In genomic region chr15:101053261-101053660, GRCh38 we compare ENCODE assay signal across 33 cellular contexts.
DNase-seq lines count a peak whose midpoint lies in the region; ATAC-seq and TF ChIP-seq lines count a peak whose summit lies in the region.
"Had no signal": no experiment of that assay in that cellular context is flagged by ENCODE, and none has a peak within 500 bp of the region (broad histone marks: within the 10 kb centered on the region; RNA-seq: fewer than 3 reads in every experiment).

No MANE protein-coding gene starts in this region.

- peaks cover 3% of the 10 kb centered on the region for H3K36me3 Mint-ChIP-seq in endodermal cell (ENCODE audit: low read depth)
- H3K36me3 Mint-ChIP-seq: activated naive CD4-positive, alpha-beta T cell treated with anti-CD3 and anti-CD28 coated beads, Interleukin-2, amount 50 U/mL, for 72 hours; CD4-positive, alpha-beta memory T cell; immature natural killer cell; natural killer cell had no signal

- H3K27ac ChIP-seq in endodermal cell (ENCODE audit: low read depth, low read length) (no peak overlapping the region), testis (no peak overlapping the region), esophagus squamous epithelium (no peak overlapping the region)
- H3K27ac ChIP-seq: gastrocnemius medialis, left lung, ovary, thyroid gland, WERI-Rb-1 had no signal

- H3K9me3 ChIP-seq in endodermal cell (ENCODE audit: control insufficient read depth, low read length) (no peaks in the 10 kb centered on the region), testis (no peaks in the 10 kb centered on the region), esophagus squamous epithelium (no peaks in the 10 kb centered on the region)
- H3K9me3 ChIP-seq: gastrocnemius medialis, left lung, ovary, thyroid gland had no signal

- no peaks in the 10 kb centered on the region for H3K36me3 ChIP-seq in endodermal cell (ENCODE audit: control insufficient read depth, insufficient read depth, low read length)
- H3K36me3 ChIP-seq in testis (ENCODE audit: low read depth, missing control alignments): no peaks in the 10 kb centered on the region
- H3K36me3 ChIP-seq in esophagus squamous epithelium: peaks cover 7 to 97% (median 15%) of the 10 kb centered on the region in 3 donors
- H3K36me3 ChIP-seq: gastrocnemius medialis, ovary, WERI-Rb-1 had no signal

- intact Hi-C loops in testis (cut with DNase I; ENCODE audit: low total_unique reads) (no loop called here), esophagus squamous epithelium (cut with DNase I) (no loop called here)

- peaks cover 4% of the 10 kb centered on the region for H3K4me1 Mint-ChIP-seq in endodermal cell
- H3K4me1 Mint-ChIP-seq: activated CD4-positive, alpha-beta T cell treated with anti-CD3 and anti-CD28 coated beads, Interleukin-2, amount 10 ng/mL, durations not matched to agents 24 days and 14 days; CD4-positive, alpha-beta memory T cell; immature natural killer cell; natural killer cell; stimulated activated naive B cell treated with anti-CD40 and anti-IgM and Interleukin-4, amounts not matched to agents 10 μg/mL and 1 μg/mL and 100 μg/mL, for 72 hours had no signal

- no peak for TF ChIP-seq POLR2A in testis (IDR thresholded peaks at IDR 0.05)
- TF ChIP-seq POLR2A in esophagus squamous epithelium (IDR thresholded peaks at IDR 0.05): no peak

- H3K4me1 ChIP-seq in endodermal cell (ENCODE audit: control insufficient read depth, insufficient read depth, low read length): no peaks in the 10 kb centered on the region
- H3K4me1 ChIP-seq in testis: peaks cover 6% of the 10 kb centered on the region
- no peaks in the 10 kb centered on the region for H3K4me1 ChIP-seq in esophagus squamous epithelium
- H3K4me1 ChIP-seq: gastrocnemius medialis, thyroid gland had no signal

- H3K27ac Mint-ChIP-seq in endodermal cell: no peak overlapping the region
- H3K27ac Mint-ChIP-seq: activated CD4-positive, alpha-beta T cell treated with anti-CD3 and anti-CD28 coated beads, Interleukin-2, amount 10 ng/mL, durations not matched to agents 24 days and 14 days; activated T-helper 2 cell treated with anti-CD3 and anti-CD28 coated beads, Interferon-gamma antibody, Interleukin-2, Interleukin-4, amounts not matched to agents 10 μg/mL and 5 μg/mL and 100 μg/mL, durations not matched to agents 14 hours and 24 hours and 36 hours; CD4-positive, alpha-beta memory T cell; dendritic cell treated with granulocyte-macrophage colony-stimulating factor and Interleukin-4, amounts not matched to agents 40 ng/mL and 50 ng/mL, for 4 days; GM23338; immature natural killer cell; natural killer cell; stimulated activated naive B cell treated with anti-CD40 and anti-IgM and Interleukin-4, amounts not matched to agents 10 μg/mL and 1 μg/mL and 100 μg/mL, for 72 hours had no signal

- H3K9me3 Mint-ChIP-seq in endodermal cell: no peaks in the 10 kb centered on the region
- H3K9me3 Mint-ChIP-seq: activated CD4-positive, alpha-beta T cell treated with anti-CD3 and anti-CD28 coated beads, Interleukin-2, amount 10 ng/mL, durations not matched to agents 24 days and 14 days; activated naive CD4-positive, alpha-beta T cell treated with anti-CD3 and anti-CD28 coated beads, Interleukin-2, amount 50 U/mL, for 72 hours; activated T-helper 2 cell treated with anti-CD3 and anti-CD28 coated beads, Interferon-gamma antibody, Interleukin-2, Interleukin-4, amounts not matched to agents 10 μg/mL and 5 μg/mL and 100 μg/mL, durations not matched to agents 14 hours and 24 hours and 36 hours; CD4-positive, alpha-beta memory T cell; dendritic cell treated with granulocyte-macrophage colony-stimulating factor and Interleukin-4, amounts not matched to agents 40 ng/mL and 50 ng/mL, for 4 days; IgD-negative memory B cell; immature natural killer cell; natural killer cell; stimulated activated naive B cell treated with anti-CD40 and anti-IgM and Interleukin-4, amounts not matched to agents 10 μg/mL and 1 μg/mL and 100 μg/mL, for 72 hours had no signal

- H3K27me3 Mint-ChIP-seq in endodermal cell (ENCODE audit: insufficient read depth): no peaks in the 10 kb centered on the region
- H3K27me3 Mint-ChIP-seq: activated CD4-positive, alpha-beta T cell treated with anti-CD3 and anti-CD28 coated beads, Interleukin-2, amount 10 ng/mL, durations not matched to agents 24 days and 14 days; dendritic cell treated with granulocyte-macrophage colony-stimulating factor and Interleukin-4, amounts not matched to agents 40 ng/mL and 50 ng/mL, for 4 days; IgD-negative memory B cell; stimulated activated naive B cell treated with anti-CD40 and anti-IgM and Interleukin-4, amounts not matched to agents 10 μg/mL and 1 μg/mL and 100 μg/mL, for 72 hours had no signal

- no peak overlapping the region for H3K4me3 Mint-ChIP-seq in endodermal cell
- H3K4me3 Mint-ChIP-seq: activated CD4-positive, alpha-beta T cell treated with anti-CD3 and anti-CD28 coated beads, Interleukin-2, amount 10 ng/mL, durations not matched to agents 24 days and 14 days; CD4-positive, alpha-beta memory T cell; dendritic cell treated with granulocyte-macrophage colony-stimulating factor and Interleukin-4, amounts not matched to agents 40 ng/mL and 50 ng/mL, for 4 days; GM23338; IgD-negative memory B cell; immature natural killer cell; natural killer cell; stimulated activated naive B cell treated with anti-CD40 and anti-IgM and Interleukin-4, amounts not matched to agents 10 μg/mL and 1 μg/mL and 100 μg/mL, for 72 hours had no signal

- ATAC-seq in HG02970 (IDR thresholded peaks at IDR 0.05; ENCODE audit: low FRiP score, unreplicated experiment): no peak
- ATAC-seq: activated naive CD4-positive, alpha-beta T cell treated with anti-CD3 and anti-CD28 coated beads, Interleukin-2, amount 50 U/mL, for 72 hours; gastrocnemius medialis; GM23338; left lung; natural killer cell; stimulated activated naive B cell treated with anti-CD40 and anti-IgM and Interleukin-4, amounts not matched to agents 10 μg/mL and 1 μg/mL and 100 μg/mL, for 72 hours had no signal

- H3K27me3 ChIP-seq in endodermal cell (ENCODE audit: control insufficient read depth, insufficient read depth, low read length, poor library complexity, severe bottlenecking) (no peaks in the 10 kb centered on the region), testis (no peaks in the 10 kb centered on the region), esophagus squamous epithelium (no peaks in the 10 kb centered on the region)
- H3K27me3 ChIP-seq: gastrocnemius medialis, left lung, ovary, thyroid gland had no signal

- TF ChIP-seq CTCF in endodermal cell (conservative IDR thresholded peaks at IDR 0.05): no peak
- no peak for TF ChIP-seq CTCF in testis (IDR thresholded peaks at IDR 0.05)
- no peak for TF ChIP-seq CTCF in esophagus squamous epithelium (IDR thresholded peaks at IDR 0.05)

- peak; percentile 24 for DNase-seq in activated CD8-positive, alpha-beta memory T cell treated with anti-CD3 and anti-CD28 coated beads for 24 hours
- DNase-seq in activated CD8-positive, alpha-beta memory T cell treated with anti-CD3 and anti-CD28 coated beads, Interleukin-2, amount 50 U/mL, for 4 hours: no peak
- DNase-seq in endodermal cell (peak; percentile 36), mucosa of gallbladder (ENCODE audit: low spot score) (peak; percentile 8), testis (peak; percentile 13), glomerular visceral epithelial cell (ENCODE audit: extremely low spot score) (no peak), esophagus squamous epithelium (lab: John Stamatoyannopoulos, UW) (no peak)
- DNase-seq: activated CD4-positive, alpha-beta T cell treated with anti-CD3 and anti-CD28 coated beads, Interleukin-2, amount 10 ng/mL, durations not matched to agents 24 days and 14 days; aorta; CD4-positive, alpha-beta memory T cell; DMS 273 treated with DMSO at 0.1 percent for 48 hours; gastrocnemius medialis; hippocampal formation; immature natural killer cell; natural killer cell; NCI-H1105; NCI-H1930; NCI-H526; SHP77 treated with DMSO at 0.1 percent for 48 hours; stimulated activated CD4-positive, alpha-beta T cell treated with anti-CD3 and anti-CD28 coated beads, Interleukin-4, amount 100 ng/mL, for 24 hours; stimulated activated naive B cell treated with anti-CD40 and anti-IgM and Interleukin-4, amounts not matched to agents 10 μg/mL and 1 μg/mL and 100 μg/mL, for 72 hours; SW 1271; T-helper 9 cell; thyroid gland; WERI-Rb-1 had no signal

- H3K4me3 ChIP-seq in endodermal cell (ENCODE audit: low read length): no peak overlapping the region
- H3K4me3 ChIP-seq in testis: no peak overlapping the region
- H3K4me3 ChIP-seq in esophagus squamous epithelium: no peak overlapping the region
- H3K4me3 ChIP-seq: gastrocnemius medialis, GM23338, left lung, ovary, thyroid gland had no signal

- H3K9ac ChIP-seq in endodermal cell (ENCODE audit: extremely low read depth, low read length, poor library complexity, severe bottlenecking): no peak overlapping the region

- WGBS in endodermal cell (ENCODE audit: insufficient coverage in 1 of 2, insufficient read length in 1 of 2), 2 experiments: 94% methylated on average over 12 to 34 of the region's 34 CpGs
- 75% methylated on average over 34 of the region's 34 CpGs; no CpG with 5 or more reads in 1 of the 2 donors for WGBS in testis, 2 donors
- no CpG with 5 or more reads among the region's 34 CpGs for WGBS in esophagus squamous epithelium, 2 donors

Comparison
In these comparisons a context has a peak if more than half of its experiments do, and no peak if none do; other contexts are left out.
1. DNase-seq: peak in activated CD8-positive, alpha-beta memory T cell treated with anti-CD3 and anti-CD28 coated beads for 24 hours (single experiment), endodermal cell (single experiment), mucosa of gallbladder (single experiment) and testis (single experiment); none in activated CD8-positive, alpha-beta memory T cell treated with anti-CD3 and anti-CD28 coated beads, Interleukin-2, amount 50 U/mL, for 4 hours (single experiment), glomerular visceral epithelial cell (single experiment) and esophagus squamous epithelium (single experiment).